ENCODE assay signal across 8 cellular contexts in the genomic region with DNA sequence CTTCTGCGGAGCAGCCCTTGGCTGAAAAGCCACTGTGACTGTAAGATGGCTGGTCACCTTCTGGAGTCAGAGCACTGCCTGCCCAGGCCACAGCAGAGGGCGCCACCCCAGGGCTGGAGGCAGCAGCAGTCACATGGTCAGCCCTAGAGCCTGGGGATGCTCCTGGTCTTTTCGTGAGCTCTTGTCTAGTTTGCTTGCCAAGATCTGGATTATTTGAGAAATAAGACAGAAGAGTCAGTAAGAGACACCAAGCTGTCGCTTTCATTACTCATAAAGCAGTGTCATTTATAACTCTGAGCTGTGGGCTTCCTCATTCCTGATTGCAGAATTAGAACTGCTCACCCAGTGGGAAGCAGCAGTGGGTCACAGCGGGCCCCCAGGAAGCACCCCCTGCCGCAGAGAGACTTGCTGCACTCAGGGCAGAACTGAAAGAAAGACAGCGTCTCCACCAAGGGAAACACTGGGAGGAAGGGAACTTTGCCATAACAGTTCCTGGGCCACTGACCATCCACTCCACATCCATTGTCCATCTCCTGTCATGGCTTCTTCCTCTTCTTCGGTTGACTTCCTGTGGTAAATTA. TPM values are rescaled to one million over a fixed set of nuclear protein-coding genes. Genes with fewer than 3 reads are reported as not detected.
DNase-seq lines count a peak whose midpoint lies in the region; ATAC-seq and TF ChIP-seq lines count a peak whose summit lies in the region.

No MANE protein-coding gene starts in this region.

- no peak overlapping the region for H3K27ac ChIP-seq in mesendoderm (ENCODE audit: low read depth, low read length)

- H3K4me3 ChIP-seq in mesendoderm (ENCODE audit: low read length): no peak overlapping the region

- no peak overlapping the region for H2BK120ac ChIP-seq in mesendoderm (ENCODE audit: low read depth, low read length)

- H3K9me3 ChIP-seq in T-helper 17 cell (ENCODE audit: control insufficient read depth, low read length, poor library complexity, severe bottlenecking): no peaks in the 10 kb centered on the region

- peak overlapping the region; percentile 92 for H3K27ac Mint-ChIP-seq in T-helper 17 cell
- peak overlapping the region; percentile 82 to 93 for H3K27ac Mint-ChIP-seq in effector memory CD8-positive, alpha-beta T cell

- H2AK5ac ChIP-seq in mesendoderm (ENCODE audit: low read length): no peak overlapping the region

- no peak overlapping the region for H3K9ac ChIP-seq in mesendoderm (ENCODE audit: low read length)

- no peak overlapping the region for H3K4me3 Mint-ChIP-seq in T-helper 17 cell
- peak overlapping the region in 1 of 2 donors; percentile 35 for H3K4me3 Mint-ChIP-seq in effector memory CD8-positive, alpha-beta T cell

- no peaks in the 10 kb centered on the region for H3K79me2 ChIP-seq in mesendoderm (ENCODE audit: control insufficient read depth, insufficient read depth, low read length)

- no peak overlapping the region for H3K18ac ChIP-seq in mesendoderm (ENCODE audit: low read length)

- no peaks in the 10 kb centered on the region for H3K27me3 ChIP-seq in mesendoderm (ENCODE audit: insufficient read depth, low read length, poor library complexity)

- CTCF ChIA-PET in HEK293T (lab: Yijun Ruan, JAX): interaction anchor here (0.5 to 2.5 kb wide), 5 partner anchors 8 to 234 kb away, joined by 3 to 11 read pairs (median 4); no protein-coding TSS in a partner anchor

- peaks cover 7% of the 10 kb centered on the region for H3K4me1 ChIP-seq in mesendoderm (ENCODE audit: control insufficient read depth, low read depth, low read length)

- no peak overlapping the region for H3K4ac ChIP-seq in mesendoderm (ENCODE audit: low read depth, low read length)

- no peaks in the 10 kb centered on the region for H3K27me3 Mint-ChIP-seq in T-helper 17 cell
- no peaks in the 10 kb centered on the region for H3K27me3 Mint-ChIP-seq in effector memory CD8-positive, alpha-beta T cell

- H2BK5ac ChIP-seq in mesendoderm (ENCODE audit: low read length): no peak overlapping the region

- H3K9me3 Mint-ChIP-seq in effector memory CD8-positive, alpha-beta T cell: no peaks in the 10 kb centered on the region

- H3K36me3 Mint-ChIP-seq in T-helper 17 cell (ENCODE audit: low read depth): no peaks in the 10 kb centered on the region
- peaks cover 37% of the 10 kb centered on the region for H3K36me3 Mint-ChIP-seq in effector memory CD8-positive, alpha-beta T cell (ENCODE audit: insufficient read depth)

- H3K4me2 ChIP-seq in mesendoderm (ENCODE audit: low read length): no peak overlapping the region

- H3K36me3 ChIP-seq in mesendoderm (ENCODE audit: control insufficient read depth, insufficient read depth, low read length): no peaks in the 10 kb centered on the region

- H3K56ac ChIP-seq in mesendoderm (ENCODE audit: low read length): peak overlapping the region; percentile 50

- POLR2A ChIA-PET in HEK293T (lab: Yijun Ruan, JAX): no interaction called here

- H4K5ac ChIP-seq in mesendoderm (ENCODE audit: low read length): no peak overlapping the region

- H3K79me1 ChIP-seq in mesendoderm (ENCODE audit: low read length): peaks cover 3% of the 10 kb centered on the region

- no CpG with 5 or more reads among the region's 8 CpGs for WGBS in mesendoderm (ENCODE audit: extremely low coverage, insufficient coverage, low lambda C conversion rate)

- no peak overlapping the region for H2BK15ac ChIP-seq in mesendoderm (replicated peaks; ENCODE audit: low read depth)

- H3K23ac ChIP-seq in mesendoderm (ENCODE audit: low read length): peak overlapping the region; percentile 68

- no peak overlapping the region for H4K8ac ChIP-seq in mesendoderm (ENCODE audit: low read depth, low read length)

- DNase-seq in CD1c-positive myeloid dendritic cell (ENCODE audit: extremely low spot score) (peak; percentile 91), HEK293T (ENCODE audit: extremely low spot score) (peak; percentile 54), T-helper 17 cell (no peak), mesendoderm (peak; percentile 74), NCI-H1092 (lab: John Stamatoyannopoulos, UW) (no peak), NCI-H774 (lab: John Stamatoyannopoulos, UW) (no peak)
- DNase-seq in effector memory CD8-positive, alpha-beta T cell: peak in 1 of 3 experiments; percentile 5

- peaks cover 22% of the 10 kb centered on the region for H3K4me1 Mint-ChIP-seq in T-helper 17 cell
- peaks cover 30 to 37% of the 10 kb centered on the region in 2 donors for H3K4me1 Mint-ChIP-seq in effector memory CD8-positive, alpha-beta T cell (ENCODE audit: low read depth in 2 of 2)

- ATAC-seq in T-helper 17 cell: peak; percentile 61
- ATAC-seq in effector memory CD8-positive, alpha-beta T cell (replicated peaks): peak; percentile 65
- no peak for ATAC-seq in HG02623 (IDR thresholded peaks at IDR 0.05; ENCODE audit: unreplicated experiment)

TF ChIP-seq in HEK293T, 16 proteins besides CTCF, POLR2A, EP300 and RAD21:
- TF ChIP-seq ELF4 (IDR thresholded peaks at IDR 0.05) (no peak), TARDBP (IDR thresholded peaks at IDR 0.05) (no peak), CTBP1 (IDR thresholded peaks at IDR 0.05; ENCODE audit: borderline replicate concordance) (no peak), FOXA1 (IDR thresholded peaks at IDR 0.05) (no peak), NFRKB (IDR thresholded peaks at IDR 0.05) (no peak), FOXM1 (IDR thresholded peaks at IDR 0.05; ENCODE audit: borderline replicate concordance) (no peak), LEF1 (IDR thresholded peaks at IDR 0.05; ENCODE audit: borderline replicate concordance) (no peak), SUZ12 (IDR thresholded peaks at IDR 0.05) (no peak)
- TF ChIP-seq, protein P1, sequence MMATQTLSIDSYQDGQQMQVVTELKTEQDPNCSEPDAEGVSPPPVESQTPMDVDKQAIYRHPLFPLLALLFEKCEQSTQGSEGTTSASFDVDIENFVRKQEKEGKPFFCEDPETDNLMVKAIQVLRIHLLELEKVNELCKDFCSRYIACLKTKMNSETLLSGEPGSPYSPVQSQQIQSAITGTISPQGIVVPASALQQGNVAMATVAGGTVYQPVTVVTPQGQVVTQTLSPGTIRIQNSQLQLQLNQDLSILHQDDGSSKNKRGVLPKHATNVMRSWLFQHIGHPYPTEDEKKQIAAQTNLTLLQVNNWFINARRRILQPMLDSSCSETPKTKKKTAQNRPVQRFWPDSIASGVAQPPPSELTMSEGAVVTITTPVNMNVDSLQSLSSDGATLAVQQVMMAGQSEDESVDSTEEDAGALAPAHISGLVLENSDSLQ (IDR thresholded peaks at IDR 0.05): no peak
TF ChIP-seq in HEK293T: peak in this region for 0.

RNA-seq across cellular contexts. Expression of a gene that starts 56.7 kb away (rescaled TPM):
- total RNA-seq in T-helper 17 cell: 10 to 100 TPM; 62.1 to 63.7 TPM
- polyA plus RNA-seq in mesendoderm (2013, experiment 1 of 2): 15.2 TPM
- polyA plus RNA-seq in mesendoderm (2013, experiment 2 of 2): 16.2 TPM

Comparison
In these comparisons a context has a peak if more than half of its experiments do, and no peak if none do; other contexts are left out.
1. DNase-seq: peak in CD1c-positive myeloid dendritic cell (single experiment), HEK293T (single experiment) and mesendoderm (single experiment); none in T-helper 17 cell (0 of 3), NCI-H1092 (single experiment) and NCI-H774 (single experiment).